ENCODE assay signal across 1 cellular context in the genomic region with DNA sequence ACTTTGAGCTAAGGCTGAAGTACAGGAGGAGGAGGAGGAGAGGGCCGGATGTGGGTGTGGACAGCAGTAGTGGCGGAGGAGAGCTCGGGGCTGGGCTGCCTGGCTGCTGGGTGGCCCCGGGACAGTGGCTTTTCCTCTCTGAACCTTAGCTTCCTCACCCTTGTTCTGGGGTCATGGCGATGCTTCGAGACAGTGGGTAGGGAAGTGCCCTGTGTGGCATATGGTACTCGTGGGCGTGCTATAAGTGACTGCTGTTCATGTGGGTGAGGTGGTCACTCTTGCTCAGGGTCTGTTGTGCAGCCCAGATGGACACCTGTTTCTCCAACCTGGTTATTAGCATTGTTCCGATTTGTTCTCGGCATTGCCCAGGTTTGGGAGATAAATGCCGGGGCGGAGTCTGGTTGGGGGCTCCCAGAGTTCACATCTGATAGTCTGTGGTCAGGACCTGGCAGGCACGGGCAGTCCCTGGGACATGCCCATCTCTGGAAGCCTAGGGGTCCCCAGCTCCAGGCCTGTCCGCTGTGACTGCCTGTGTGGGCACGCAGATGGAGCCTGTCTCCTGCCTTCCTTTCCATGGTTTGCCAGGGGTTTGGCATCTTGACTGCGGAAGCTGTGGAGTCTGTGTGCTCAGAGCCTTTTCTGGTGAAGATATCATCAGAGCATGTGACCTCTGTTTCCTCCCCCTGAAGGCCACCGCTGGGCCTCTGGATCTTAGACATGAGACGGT.
TF ChIP-seq lines count a peak whose summit lies in the region.

No MANE protein-coding gene starts in this region.

TF ChIP-seq in WTC11, 78 proteins besides CTCF, POLR2A, EP300 and RAD21 (continued from another document):
- TF ChIP-seq, protein P1, sequence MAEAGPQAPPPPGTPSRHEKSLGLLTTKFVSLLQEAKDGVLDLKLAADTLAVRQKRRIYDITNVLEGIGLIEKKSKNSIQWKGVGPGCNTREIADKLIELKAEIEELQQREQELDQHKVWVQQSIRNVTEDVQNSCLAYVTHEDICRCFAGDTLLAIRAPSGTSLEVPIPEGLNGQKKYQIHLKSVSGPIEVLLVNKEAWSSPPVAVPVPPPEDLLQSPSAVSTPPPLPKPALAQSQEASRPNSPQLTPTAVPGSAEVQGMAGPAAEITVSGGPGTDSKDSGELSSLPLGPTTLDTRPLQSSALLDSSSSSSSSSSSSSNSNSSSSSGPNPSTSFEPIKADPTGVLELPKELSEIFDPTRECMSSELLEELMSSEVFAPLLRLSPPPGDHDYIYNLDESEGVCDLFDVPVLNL (CRISPR knock-in tag; IDR thresholded peaks at IDR 0.05; ENCODE audit: borderline replicate concordance, low read depth): no peak
- no peak for TF ChIP-seq ZNF423 (CRISPR knock-in tag; IDR thresholded peaks at IDR 0.05)
- TF ChIP-seq MXD4 (CRISPR knock-in tag; IDR thresholded peaks at IDR 0.05; ENCODE audit: borderline replicate concordance): no peak
- no peak for TF ChIP-seq ZNF317 (CRISPR knock-in tag; IDR thresholded peaks at IDR 0.05; ENCODE audit: borderline replicate concordance, low read depth)
- TF ChIP-seq, protein P2, sequence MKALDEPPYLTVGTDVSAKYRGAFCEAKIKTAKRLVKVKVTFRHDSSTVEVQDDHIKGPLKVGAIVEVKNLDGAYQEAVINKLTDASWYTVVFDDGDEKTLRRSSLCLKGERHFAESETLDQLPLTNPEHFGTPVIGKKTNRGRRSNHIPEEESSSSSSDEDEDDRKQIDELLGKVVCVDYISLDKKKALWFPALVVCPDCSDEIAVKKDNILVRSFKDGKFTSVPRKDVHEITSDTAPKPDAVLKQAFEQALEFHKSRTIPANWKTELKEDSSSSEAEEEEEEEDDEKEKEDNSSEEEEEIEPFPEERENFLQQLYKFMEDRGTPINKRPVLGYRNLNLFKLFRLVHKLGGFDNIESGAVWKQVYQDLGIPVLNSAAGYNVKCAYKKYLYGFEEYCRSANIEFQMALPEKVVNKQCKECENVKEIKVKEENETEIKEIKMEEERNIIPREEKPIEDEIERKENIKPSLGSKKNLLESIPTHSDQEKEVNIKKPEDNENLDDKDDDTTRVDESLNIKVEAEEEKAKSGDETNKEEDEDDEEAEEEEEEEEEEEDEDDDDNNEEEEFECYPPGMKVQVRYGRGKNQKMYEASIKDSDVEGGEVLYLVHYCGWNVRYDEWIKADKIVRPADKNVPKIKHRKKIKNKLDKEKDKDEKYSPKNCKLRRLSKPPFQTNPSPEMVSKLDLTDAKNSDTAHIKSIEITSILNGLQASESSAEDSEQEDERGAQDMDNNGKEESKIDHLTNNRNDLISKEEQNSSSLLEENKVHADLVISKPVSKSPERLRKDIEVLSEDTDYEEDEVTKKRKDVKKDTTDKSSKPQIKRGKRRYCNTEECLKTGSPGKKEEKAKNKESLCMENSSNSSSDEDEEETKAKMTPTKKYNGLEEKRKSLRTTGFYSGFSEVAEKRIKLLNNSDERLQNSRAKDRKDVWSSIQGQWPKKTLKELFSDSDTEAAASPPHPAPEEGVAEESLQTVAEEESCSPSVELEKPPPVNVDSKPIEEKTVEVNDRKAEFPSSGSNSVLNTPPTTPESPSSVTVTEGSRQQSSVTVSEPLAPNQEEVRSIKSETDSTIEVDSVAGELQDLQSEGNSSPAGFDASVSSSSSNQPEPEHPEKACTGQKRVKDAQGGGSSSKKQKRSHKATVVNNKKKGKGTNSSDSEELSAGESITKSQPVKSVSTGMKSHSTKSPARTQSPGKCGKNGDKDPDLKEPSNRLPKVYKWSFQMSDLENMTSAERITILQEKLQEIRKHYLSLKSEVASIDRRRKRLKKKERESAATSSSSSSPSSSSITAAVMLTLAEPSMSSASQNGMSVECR (CRISPR knock-in tag; IDR thresholded peaks at IDR 0.05; ENCODE audit: borderline replicate concordance): no peak
- TF ChIP-seq HMGA2 (CRISPR knock-in tag; IDR thresholded peaks at IDR 0.05): no peak
- no peak for TF ChIP-seq SMAD4 (CRISPR knock-in tag; IDR thresholded peaks at IDR 0.05)
- TF ChIP-seq, protein P3, sequence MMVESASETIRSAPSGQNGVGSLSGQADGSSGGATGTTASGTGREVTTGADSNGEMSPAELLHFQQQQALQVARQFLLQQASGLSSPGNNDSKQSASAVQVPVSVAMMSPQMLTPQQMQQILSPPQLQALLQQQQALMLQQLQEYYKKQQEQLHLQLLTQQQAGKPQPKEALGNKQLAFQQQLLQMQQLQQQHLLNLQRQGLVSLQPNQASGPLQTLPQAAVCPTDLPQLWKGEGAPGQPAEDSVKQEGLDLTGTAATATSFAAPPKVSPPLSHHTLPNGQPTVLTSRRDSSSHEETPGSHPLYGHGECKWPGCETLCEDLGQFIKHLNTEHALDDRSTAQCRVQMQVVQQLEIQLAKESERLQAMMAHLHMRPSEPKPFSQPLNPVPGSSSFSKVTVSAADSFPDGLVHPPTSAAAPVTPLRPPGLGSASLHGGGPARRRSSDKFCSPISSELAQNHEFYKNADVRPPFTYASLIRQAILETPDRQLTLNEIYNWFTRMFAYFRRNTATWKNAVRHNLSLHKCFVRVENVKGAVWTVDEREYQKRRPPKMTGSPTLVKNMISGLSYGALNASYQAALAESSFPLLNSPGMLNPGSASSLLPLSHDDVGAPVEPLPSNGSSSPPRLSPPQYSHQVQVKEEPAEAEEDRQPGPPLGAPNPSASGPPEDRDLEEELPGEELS (CRISPR knock-in tag; IDR thresholded peaks at IDR 0.05): no peak
- TF ChIP-seq, protein P4, sequence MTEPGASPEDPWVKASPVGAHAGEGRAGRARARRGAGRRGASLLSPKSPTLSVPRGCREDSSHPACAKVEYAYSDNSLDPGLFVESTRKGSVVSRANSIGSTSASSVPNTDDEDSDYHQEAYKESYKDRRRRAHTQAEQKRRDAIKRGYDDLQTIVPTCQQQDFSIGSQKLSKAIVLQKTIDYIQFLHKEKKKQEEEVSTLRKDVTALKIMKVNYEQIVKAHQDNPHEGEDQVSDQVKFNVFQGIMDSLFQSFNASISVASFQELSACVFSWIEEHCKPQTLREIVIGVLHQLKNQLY (CRISPR knock-in tag; IDR thresholded peaks at IDR 0.05): no peak
- TF ChIP-seq, protein P5, sequence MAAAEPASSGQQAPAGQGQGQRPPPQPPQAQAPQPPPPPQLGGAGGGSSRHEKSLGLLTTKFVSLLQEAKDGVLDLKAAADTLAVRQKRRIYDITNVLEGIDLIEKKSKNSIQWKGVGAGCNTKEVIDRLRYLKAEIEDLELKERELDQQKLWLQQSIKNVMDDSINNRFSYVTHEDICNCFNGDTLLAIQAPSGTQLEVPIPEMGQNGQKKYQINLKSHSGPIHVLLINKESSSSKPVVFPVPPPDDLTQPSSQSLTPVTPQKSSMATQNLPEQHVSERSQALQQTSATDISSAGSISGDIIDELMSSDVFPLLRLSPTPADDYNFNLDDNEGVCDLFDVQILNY (CRISPR knock-in tag; IDR thresholded peaks at IDR 0.05): no peak
- no peak for TF ChIP-seq NR1H2 (CRISPR knock-in tag; IDR thresholded peaks at IDR 0.05)
- TF ChIP-seq, protein P6, sequence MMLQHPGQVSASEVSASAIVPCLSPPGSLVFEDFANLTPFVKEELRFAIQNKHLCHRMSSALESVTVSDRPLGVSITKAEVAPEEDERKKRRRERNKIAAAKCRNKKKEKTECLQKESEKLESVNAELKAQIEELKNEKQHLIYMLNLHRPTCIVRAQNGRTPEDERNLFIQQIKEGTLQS (CRISPR knock-in tag; conservative IDR thresholded peaks at IDR 0.05): no peak
- no peak for TF ChIP-seq ELF4 (CRISPR knock-in tag; IDR thresholded peaks at IDR 0.05; ENCODE audit: low read depth)
- TF ChIP-seq, protein P7, sequence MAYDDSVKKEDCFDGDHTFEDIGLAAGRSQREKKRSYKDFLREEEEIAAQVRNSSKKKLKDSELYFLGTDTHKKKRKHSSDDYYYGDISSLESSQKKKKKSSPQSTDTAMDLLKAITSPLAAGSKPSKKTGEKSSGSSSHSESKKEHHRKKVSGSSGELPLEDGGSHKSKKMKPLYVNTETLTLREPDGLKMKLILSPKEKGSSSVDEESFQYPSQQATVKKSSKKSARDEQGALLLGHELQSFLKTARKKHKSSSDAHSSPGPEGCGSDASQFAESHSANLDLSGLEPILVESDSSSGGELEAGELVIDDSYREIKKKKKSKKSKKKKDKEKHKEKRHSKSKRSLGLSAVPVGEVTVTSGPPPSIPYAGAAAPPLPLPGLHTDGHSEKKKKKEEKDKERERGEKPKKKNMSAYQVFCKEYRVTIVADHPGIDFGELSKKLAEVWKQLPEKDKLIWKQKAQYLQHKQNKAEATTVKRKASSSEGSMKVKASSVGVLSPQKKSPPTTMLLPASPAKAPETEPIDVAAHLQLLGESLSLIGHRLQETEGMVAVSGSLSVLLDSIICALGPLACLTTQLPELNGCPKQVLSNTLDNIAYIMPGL (CRISPR knock-in tag; IDR thresholded peaks at IDR 0.05): no peak
- no peak for TF ChIP-seq CREB1 (CRISPR knock-in tag; IDR thresholded peaks at IDR 0.05)
- TF ChIP-seq, protein P8, sequence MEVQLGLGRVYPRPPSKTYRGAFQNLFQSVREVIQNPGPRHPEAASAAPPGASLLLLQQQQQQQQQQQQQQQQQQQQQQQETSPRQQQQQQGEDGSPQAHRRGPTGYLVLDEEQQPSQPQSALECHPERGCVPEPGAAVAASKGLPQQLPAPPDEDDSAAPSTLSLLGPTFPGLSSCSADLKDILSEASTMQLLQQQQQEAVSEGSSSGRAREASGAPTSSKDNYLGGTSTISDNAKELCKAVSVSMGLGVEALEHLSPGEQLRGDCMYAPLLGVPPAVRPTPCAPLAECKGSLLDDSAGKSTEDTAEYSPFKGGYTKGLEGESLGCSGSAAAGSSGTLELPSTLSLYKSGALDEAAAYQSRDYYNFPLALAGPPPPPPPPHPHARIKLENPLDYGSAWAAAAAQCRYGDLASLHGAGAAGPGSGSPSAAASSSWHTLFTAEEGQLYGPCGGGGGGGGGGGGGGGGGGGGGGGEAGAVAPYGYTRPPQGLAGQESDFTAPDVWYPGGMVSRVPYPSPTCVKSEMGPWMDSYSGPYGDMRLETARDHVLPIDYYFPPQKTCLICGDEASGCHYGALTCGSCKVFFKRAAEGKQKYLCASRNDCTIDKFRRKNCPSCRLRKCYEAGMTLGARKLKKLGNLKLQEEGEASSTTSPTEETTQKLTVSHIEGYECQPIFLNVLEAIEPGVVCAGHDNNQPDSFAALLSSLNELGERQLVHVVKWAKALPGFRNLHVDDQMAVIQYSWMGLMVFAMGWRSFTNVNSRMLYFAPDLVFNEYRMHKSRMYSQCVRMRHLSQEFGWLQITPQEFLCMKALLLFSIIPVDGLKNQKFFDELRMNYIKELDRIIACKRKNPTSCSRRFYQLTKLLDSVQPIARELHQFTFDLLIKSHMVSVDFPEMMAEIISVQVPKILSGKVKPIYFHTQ (CRISPR knock-in tag; IDR thresholded peaks at IDR 0.05): no peak
TF ChIP-seq in WTC11: peak in this region for 0.
